ENCODE assay signal across 18 cellular contexts in the genomic region with DNA sequence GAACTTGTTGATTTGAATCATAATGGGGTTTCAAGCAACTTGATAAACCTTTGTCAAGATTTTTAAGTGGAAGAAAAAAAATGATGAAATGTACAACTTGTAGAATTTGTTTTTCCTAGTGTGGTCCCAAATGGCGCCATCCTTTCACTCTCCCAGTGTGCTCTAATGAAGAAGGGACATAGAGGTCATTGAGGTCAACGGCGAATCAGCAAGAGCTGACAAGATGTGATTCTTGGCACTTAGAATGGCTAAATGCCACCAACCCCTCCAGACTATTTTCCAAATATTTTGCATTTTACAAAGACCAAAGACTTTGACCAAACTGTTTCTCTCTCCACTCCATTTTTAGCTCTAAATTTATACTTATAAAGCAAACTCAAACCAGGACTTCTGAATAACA.
A peak's percentile ranks its signal among the peaks of the same experiment; 100 is the strongest.
DNase-seq lines count a peak whose midpoint lies in the region; TF ChIP-seq lines count a peak whose summit lies in the region.
"Had no signal": no experiment of that assay in that cellular context is flagged by ENCODE, and none has a peak within 500 bp of the region (broad histone marks: within the 10 kb centered on the region; RNA-seq: fewer than 3 reads in every experiment).

No MANE protein-coding gene starts in this region.

- H3K9me3 ChIP-seq in neural progenitor cell (ENCODE audit: low read depth) (no peaks in the 10 kb centered on the region), adrenal gland (replicated peaks in 1 of 3) (no peaks in the 10 kb centered on the region), endodermal cell (ENCODE audit: control insufficient read depth, low read length) (no peaks in the 10 kb centered on the region)

- no peaks in the 10 kb centered on the region for H4K20me1 ChIP-seq in neural progenitor cell (ENCODE audit: low read depth)

- no peak overlapping the region for H3K9ac ChIP-seq in neural progenitor cell
- H3K9ac ChIP-seq in endodermal cell (ENCODE audit: extremely low read depth, low read length, poor library complexity, severe bottlenecking), result no peak overlapping the region

- no peak overlapping the region for H2AFZ ChIP-seq in neural progenitor cell (replicated peaks)

- H3K27ac ChIP-seq in neural progenitor cell (peak overlapping the region; percentile 10), adrenal gland (no peak overlapping the region), endodermal cell (ENCODE audit: low read depth, low read length) (no peak overlapping the region)
- H3K27ac ChIP-seq: RWPE1 had no signal

- H3K4me2 ChIP-seq in neural progenitor cell, result no peak overlapping the region

- H3F3A ChIP-seq in neural progenitor cell (ENCODE audit: low read depth), result peaks cover 7% of the 10 kb centered on the region

- H3K9me3 Mint-ChIP-seq in neural progenitor cell (no peaks in the 10 kb centered on the region), endodermal cell (peaks cover 2% of the 10 kb centered on the region)
- no peaks in the 10 kb centered on the region for H3K9me3 Mint-ChIP-seq in activated naive CD8-positive, alpha-beta T cell treated with anti-CD3 and anti-CD28 coated beads for 36 hours

- no peaks in the 10 kb centered on the region for H3K27me3 ChIP-seq in neural progenitor cell
- H3K27me3 ChIP-seq in adrenal gland, result no peaks in the 10 kb centered on the region
- H3K27me3 ChIP-seq in endodermal cell (ENCODE audit: control insufficient read depth, insufficient read depth, low read length, poor library complexity, severe bottlenecking), result no peaks in the 10 kb centered on the region

- TF ChIP-seq CTCF in neural progenitor cell (IDR thresholded peaks at IDR 0.05), result no peak
- TF ChIP-seq CTCF in adrenal gland (IDR thresholded peaks at IDR 0.05), result no peak
- no peak for TF ChIP-seq CTCF in endodermal cell (conservative IDR thresholded peaks at IDR 0.05)

- no peaks in the 10 kb centered on the region for H3K36me3 ChIP-seq in neural progenitor cell
- no peaks in the 10 kb centered on the region for H3K36me3 ChIP-seq in adrenal gland (replicated peaks in 1 of 2)
- no peaks in the 10 kb centered on the region for H3K36me3 ChIP-seq in endodermal cell (ENCODE audit: control insufficient read depth, insufficient read depth, low read length)

- H3K36me3 Mint-ChIP-seq in neural progenitor cell, result no peaks in the 10 kb centered on the region
- no peaks in the 10 kb centered on the region for H3K36me3 Mint-ChIP-seq in endodermal cell (ENCODE audit: low read depth)
- no peaks in the 10 kb centered on the region for H3K36me3 Mint-ChIP-seq in activated naive CD8-positive, alpha-beta T cell treated with anti-CD3 and anti-CD28 coated beads for 36 hours
- H3K36me3 Mint-ChIP-seq: CD14-positive monocyte had no signal

- H3K4me3 ChIP-seq in neural progenitor cell (no peak overlapping the region), adrenal gland (no peak overlapping the region), endodermal cell (ENCODE audit: low read length) (no peak overlapping the region)
- H3K4me3 ChIP-seq: GM12878 had no signal

- H3K4me1 Mint-ChIP-seq in neural progenitor cell (peaks cover 3% of the 10 kb centered on the region), endodermal cell (peaks cover 4% of the 10 kb centered on the region)
- H3K4me1 Mint-ChIP-seq in activated naive CD8-positive, alpha-beta T cell treated with anti-CD3 and anti-CD28 coated beads for 36 hours, result no peaks in the 10 kb centered on the region
- H3K4me1 Mint-ChIP-seq: CD14-positive monocyte had no signal

- peaks cover 7% of the 10 kb centered on the region for H3K4me1 ChIP-seq in neural progenitor cell
- H3K4me1 ChIP-seq in adrenal gland (replicated peaks in 1 of 2), result no peaks in the 10 kb centered on the region
- no peaks in the 10 kb centered on the region for H3K4me1 ChIP-seq in endodermal cell (ENCODE audit: control insufficient read depth, insufficient read depth, low read length)

- DNase-seq in EH (ENCODE audit: low read depth), result peak; percentile 63
- peak; percentile 32 for DNase-seq in astrocyte of the hippocampus (ENCODE audit: low read depth, low spot score)
- peak; percentile 20 for DNase-seq in neural progenitor cell (ENCODE audit: low spot score)
- no peak for DNase-seq in adrenal gland
- no peak for DNase-seq in endodermal cell
- DNase-seq in activated naive CD8-positive, alpha-beta T cell treated with anti-CD3 and anti-CD28 coated beads for 36 hours, result no peak
- no peak for DNase-seq in stimulated activated CD8-positive, alpha-beta memory T cell treated with anti-CD3 and anti-CD28 coated beads, Interleukin-4, amount 100 ng/mL, for 48 hours
- DNase-seq: KG1, MV-4-11, NCI-H1694 treated with DMSO at 0.1 percent for 48 hours, NCI-H2227 treated with DMSO at 0.1 percent for 48 hours, NCI-H510A treated with DMSO at 0.1 percent for 48 hours, NCI-H774, PC-3, SIG-M5 had no signal

- H3K27ac Mint-ChIP-seq in neural progenitor cell (no peak overlapping the region), endodermal cell (no peak overlapping the region)
- H3K27ac Mint-ChIP-seq in activated naive CD8-positive, alpha-beta T cell treated with anti-CD3 and anti-CD28 coated beads for 36 hours, result no peak overlapping the region
- H3K27ac Mint-ChIP-seq: CD14-positive monocyte had no signal

- TF ChIP-seq POLR2A in adrenal gland (IDR thresholded peaks at IDR 0.05), result no peak

- H3K4me3 Mint-ChIP-seq in neural progenitor cell (no peak overlapping the region), endodermal cell (no peak overlapping the region)
- no peak overlapping the region for H3K4me3 Mint-ChIP-seq in activated naive CD8-positive, alpha-beta T cell treated with anti-CD3 and anti-CD28 coated beads for 36 hours
- H3K4me3 Mint-ChIP-seq: CD14-positive monocyte had no signal

- WGBS in adrenal gland, 4 donors, result 76 to 86% (median 80%) methylated on average over 3 of the region's 3 CpGs
- 60 to 100% methylated on average over 1 to 3 of the region's 3 CpGs for WGBS in endodermal cell (ENCODE audit: insufficient coverage in 1 of 2, insufficient read length in 1 of 2), 2 experiments

- intact Hi-C loops in adrenal gland (cut with DNase I), result loop anchor here in 1 of 2 donors (5.0 kb wide), 1 partner anchor 562 kb away; no protein-coding TSS in a partner anchor

- H3K27me3 Mint-ChIP-seq in neural progenitor cell (ENCODE audit: insufficient read depth, low read depth) (no peaks in the 10 kb centered on the region), endodermal cell (ENCODE audit: insufficient read depth) (no peaks in the 10 kb centered on the region)
- no peaks in the 10 kb centered on the region for H3K27me3 Mint-ChIP-seq in activated naive CD8-positive, alpha-beta T cell treated with anti-CD3 and anti-CD28 coated beads for 36 hours

- H3K79me2 ChIP-seq in neural progenitor cell (ENCODE audit: low read depth), result no peaks in the 10 kb centered on the region

Comparison
In these comparisons a context has a peak if more than half of its experiments do, and no peak if none do; other contexts are left out.
1. DNase-seq: peak in EH (single experiment), astrocyte of the hippocampus (single experiment) and neural progenitor cell (single experiment); none in adrenal gland (0 of 7), endodermal cell (single experiment), activated naive CD8-positive, alpha-beta T cell treated with anti-CD3 and anti-CD28 coated beads for 36 hours (single experiment) and stimulated activated CD8-positive, alpha-beta memory T cell treated with anti-CD3 and anti-CD28 coated beads, Interleukin-4, amount 100 ng/mL, for 48 hours (single experiment).